In genomic region chr14:54121461-54121860, GRCh38 we compare ENCODE assay signal across 24 cellular contexts.
"Had no signal": no experiment of that assay in that cellular context is flagged by ENCODE, and none has a peak within 500 bp of the region (broad histone marks: within the 10 kb centered on the region; RNA-seq: fewer than 3 reads in every experiment).

No MANE protein-coding gene starts in this region.

- H3K4me1 ChIP-seq: esophagus squamous epithelium, psoas muscle, right lobe of liver, spleen, testis had no signal

- H3K27me3 ChIP-seq: esophagus squamous epithelium, heart left ventricle, neutrophil, right lobe of liver, spleen, testis had no signal

- H3K4me3 ChIP-seq: esophagus squamous epithelium, heart left ventricle, psoas muscle, right lobe of liver, spleen, testis had no signal

- ATAC-seq: heart left ventricle; left colon; left ventricle myocardium superior; psoas muscle; right lobe of liver; stimulated activated naive B cell treated with anti-CD40 and anti-IgM and Interleukin-4, amounts not matched to agents 10 μg/mL and 1 μg/mL and 100 μg/mL, for 72 hours; stimulated activated naive CD8-positive, alpha-beta T cell treated with anti-CD3 and anti-CD28 coated beads, Interleukin-15, amount 100 ng/mL, for 72 hours had no signal

- H3K9me3 ChIP-seq: esophagus squamous epithelium, heart left ventricle, neutrophil, psoas muscle, right lobe of liver, testis had no signal

- H3K27ac ChIP-seq: epithelial cell of prostate, esophagus squamous epithelium, heart left ventricle, neutrophil, psoas muscle, right lobe of liver, spleen, testis had no signal

- H3K36me3 ChIP-seq: esophagus squamous epithelium, heart left ventricle, neutrophil, right lobe of liver, spleen had no signal

- DNase-seq: effector memory CD4-positive, alpha-beta T cell; esophagus squamous epithelium; heart left ventricle; hippocampal formation; left colon; left ventricle myocardium superior; mesendoderm; naive B cell; nephron progenitor cell; psoas muscle; retina; right lobe of liver; spleen; stimulated activated CD4-positive, alpha-beta T cell treated with anti-CD3 and anti-CD28 coated beads, Interleukin-15, amount 100 ng/mL, for 24 hours; stimulated activated CD4-positive, alpha-beta T cell treated with anti-CD3 and anti-CD28 coated beads, Interleukin-1b, Interleukin-23, amount 100 ng/mL, for 48 hours; stimulated activated CD4-positive, alpha-beta T cell treated with anti-CD3 and anti-CD28 coated beads, Interleukin-4, amount 100 ng/mL, for 24 hours; stimulated activated naive B cell treated with anti-CD40 and anti-IgM and Interleukin-4, amounts not matched to agents 10 μg/mL and 1 μg/mL and 100 μg/mL, for 72 hours; stimulated activated naive CD8-positive, alpha-beta T cell treated with anti-CD3 and anti-CD28 coated beads, Interleukin-15, amount 100 ng/mL, for 72 hours; testis; trophoblast cell had no signal

- FAIRE-seq: endometrium, frontal cortex had no signal
